14 cellular contexts compared by ENCODE assay signal in the genomic region with DNA sequence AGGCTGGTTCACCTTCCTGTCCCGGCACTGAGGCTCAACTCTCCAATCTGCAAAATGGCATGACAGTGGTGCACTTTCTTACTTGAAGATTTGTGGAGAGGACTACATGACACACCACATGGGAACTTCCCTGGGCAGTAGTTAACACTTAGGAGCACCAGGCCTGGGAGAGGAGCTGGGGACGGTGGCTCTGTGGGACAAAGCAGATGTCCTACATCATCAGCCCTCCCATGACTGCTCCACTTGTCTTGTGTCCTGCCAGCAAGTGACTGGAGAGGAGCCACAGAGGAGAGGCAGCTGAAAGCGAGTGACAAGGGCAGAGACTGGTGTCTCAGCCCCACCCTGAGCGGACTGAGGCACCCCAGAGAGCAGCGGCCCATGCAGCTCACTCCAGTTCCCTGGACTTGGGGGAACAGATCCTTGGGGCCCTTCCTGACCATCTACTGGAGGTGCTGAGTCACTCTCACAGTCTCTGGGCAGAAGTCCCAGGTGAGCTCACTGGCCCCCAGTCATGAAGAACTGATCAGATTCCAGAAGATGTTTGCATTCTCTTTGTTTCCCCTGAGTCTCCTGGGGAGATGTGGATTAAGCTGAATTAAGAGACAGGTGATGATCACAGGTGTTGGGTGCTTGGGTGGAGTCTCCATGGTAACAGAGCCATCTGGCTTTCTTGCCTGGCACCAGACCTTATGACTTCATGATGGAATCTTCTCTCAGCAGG. TPM values are rescaled to one million over a fixed set of nuclear protein-coding genes. Genes with fewer than 3 reads are reported as not detected.
DNase-seq lines count a peak whose midpoint lies in the region; ATAC-seq and TF ChIP-seq lines count a peak whose summit lies in the region.
"Had no signal": no experiment of that assay in that cellular context is flagged by ENCODE, and none has a peak within 500 bp of the region (broad histone marks: within the 10 kb centered on the region; RNA-seq: fewer than 3 reads in every experiment).

No MANE protein-coding gene starts in this region.

- peak overlapping the region; percentile 42 for H3K27ac Mint-ChIP-seq in activated naive CD4-positive, alpha-beta T cell treated with anti-CD3 and anti-CD28 coated beads, Interleukin-2, amount 10 ng/mL, durations not matched to agents 7 days and 5 days
- no peak overlapping the region for H3K27ac Mint-ChIP-seq in activated naive CD4-positive, alpha-beta T cell treated with anti-CD3 and anti-CD28 coated beads, Interleukin-2, amount 50 U/mL, for 72 hours
- no peak overlapping the region for H3K27ac Mint-ChIP-seq in WTC11
- H3K27ac Mint-ChIP-seq: IgD-negative memory B cell had no signal

- CTCF ChIA-PET in activated naive CD4-positive, alpha-beta T cell treated with anti-CD3 and anti-CD28 coated beads, Interleukin-2, amount 10 ng/mL, durations not matched to agents 7 days and 5 days (lab: Charles Lee): no interaction called here
- CTCF ChIA-PET in WTC11 (lab: Charles Lee): interaction anchor here (0.6 to 2.9 kb wide), 5 partner anchors 9 to 1754 kb away, joined by 4 to 13 read pairs (median 9); a partner anchor contains a TSS

- ATAC-seq in activated naive CD4-positive, alpha-beta T cell treated with anti-CD3 and anti-CD28 coated beads, Interleukin-2, amount 50 U/mL, for 72 hours: no peak
- ATAC-seq in WTC11 (peak; percentile 80), HG03159 (IDR thresholded peaks at IDR 0.05; ENCODE audit: unreplicated experiment) (no peak)
- ATAC-seq: SK-N-SH treated with all-trans-retinoic acid at 6 μM for 48 hours had no signal

- no peak for TF ChIP-seq CTCF in WTC11 (IDR thresholded peaks at IDR 0.05)

- H3K4me3 Mint-ChIP-seq in activated naive CD4-positive, alpha-beta T cell treated with anti-CD3 and anti-CD28 coated beads, Interleukin-2, amount 10 ng/mL, durations not matched to agents 7 days and 5 days: no peak overlapping the region
- no peak overlapping the region for H3K4me3 Mint-ChIP-seq in WTC11
- H3K4me3 Mint-ChIP-seq: IgD-negative memory B cell had no signal

- peaks cover 5% of the 10 kb centered on the region for H3K27me3 Mint-ChIP-seq in activated naive CD4-positive, alpha-beta T cell treated with anti-CD3 and anti-CD28 coated beads, Interleukin-2, amount 10 ng/mL, durations not matched to agents 7 days and 5 days
- peaks cover 2% of the 10 kb centered on the region; the same call in 1 of the 2 replicates for H3K27me3 Mint-ChIP-seq in WTC11 (ENCODE audit: low read depth)

- no peak for DNase-seq in activated naive CD4-positive, alpha-beta T cell treated with anti-CD3 and anti-CD28 coated beads, Interleukin-2, amount 10 ng/mL, durations not matched to agents 7 days and 5 days
- DNase-seq in activated naive CD4-positive, alpha-beta T cell treated with anti-CD3 and anti-CD28 coated beads, Interleukin-2, amount 50 U/mL, for 72 hours (ENCODE audit: low spot score in 2 of 2): no peak
- DNase-seq in NCI-H2081 treated with DMSO at 0.1 percent for 48 hours (lab: John Stamatoyannopoulos, UW) (peak; percentile 69), WTC11 (ENCODE audit: low spot score) (no peak), ureter (ENCODE audit: low spot score) (peak; percentile 30), retina (no peak), NCI-H1930 (lab: John Stamatoyannopoulos, UW) (no peak)
- DNase-seq: activated T-cell treated with anti-CD3 and anti-CD28 coated beads, Interleukin-2, amount 50 U/mL, for 1 hour; anterior cingulate cortex; uterus; WERI-Rb-1 had no signal

- no peaks in the 10 kb centered on the region for H3K4me1 Mint-ChIP-seq in activated naive CD4-positive, alpha-beta T cell treated with anti-CD3 and anti-CD28 coated beads, Interleukin-2, amount 10 ng/mL, durations not matched to agents 7 days and 5 days
- peaks cover 21% of the 10 kb centered on the region for H3K4me1 Mint-ChIP-seq in WTC11

- POLR2A ChIA-PET in WTC11 (lab: Charles Lee): interaction anchor here (0.7 kb wide), 1 partner anchor 11 kb away, joined by 4 read pairs; no protein-coding TSS in a partner anchor

- H3K9me3 Mint-ChIP-seq in activated naive CD4-positive, alpha-beta T cell treated with anti-CD3 and anti-CD28 coated beads, Interleukin-2, amount 10 ng/mL, durations not matched to agents 7 days and 5 days: no peaks in the 10 kb centered on the region
- no peaks in the 10 kb centered on the region for H3K9me3 Mint-ChIP-seq in activated naive CD4-positive, alpha-beta T cell treated with anti-CD3 and anti-CD28 coated beads, Interleukin-2, amount 50 U/mL, for 72 hours
- H3K9me3 Mint-ChIP-seq in WTC11: peaks cover 17% of the 10 kb centered on the region

- no peaks in the 10 kb centered on the region for H3K36me3 Mint-ChIP-seq in activated naive CD4-positive, alpha-beta T cell treated with anti-CD3 and anti-CD28 coated beads, Interleukin-2, amount 10 ng/mL, durations not matched to agents 7 days and 5 days
- H3K36me3 Mint-ChIP-seq in activated naive CD4-positive, alpha-beta T cell treated with anti-CD3 and anti-CD28 coated beads, Interleukin-2, amount 50 U/mL, for 72 hours: no peaks in the 10 kb centered on the region
- H3K36me3 Mint-ChIP-seq in WTC11: no peaks in the 10 kb centered on the region
- H3K36me3 Mint-ChIP-seq: IgD-negative memory B cell had no signal

TF ChIP-seq in WTC11, 78 proteins besides CTCF, POLR2A, EP300 and RAD21:
- TF ChIP-seq, protein P1, sequence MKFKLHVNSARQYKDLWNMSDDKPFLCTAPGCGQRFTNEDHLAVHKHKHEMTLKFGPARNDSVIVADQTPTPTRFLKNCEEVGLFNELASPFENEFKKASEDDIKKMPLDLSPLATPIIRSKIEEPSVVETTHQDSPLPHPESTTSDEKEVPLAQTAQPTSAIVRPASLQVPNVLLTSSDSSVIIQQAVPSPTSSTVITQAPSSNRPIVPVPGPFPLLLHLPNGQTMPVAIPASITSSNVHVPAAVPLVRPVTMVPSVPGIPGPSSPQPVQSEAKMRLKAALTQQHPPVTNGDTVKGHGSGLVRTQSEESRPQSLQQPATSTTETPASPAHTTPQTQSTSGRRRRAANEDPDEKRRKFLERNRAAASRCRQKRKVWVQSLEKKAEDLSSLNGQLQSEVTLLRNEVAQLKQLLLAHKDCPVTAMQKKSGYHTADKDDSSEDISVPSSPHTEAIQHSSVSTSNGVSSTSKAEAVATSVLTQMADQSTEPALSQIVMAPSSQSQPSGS (CRISPR knock-in tag; IDR thresholded peaks at IDR 0.05; ENCODE audit: borderline replicate concordance, low read depth): no peak
- TF ChIP-seq ZNF423 (CRISPR knock-in tag; IDR thresholded peaks at IDR 0.05) (peak; percentile 79), NFE2L1 (CRISPR knock-in tag; IDR thresholded peaks at IDR 0.05) (peak; percentile 78; the same call in 1 of the 2 replicates)

RNA-seq across cellular contexts. Expression of a gene that starts 13.2 kb away (rescaled TPM):
- total RNA-seq in activated naive CD4-positive, alpha-beta T cell treated with anti-CD3 and anti-CD28 coated beads, Interleukin-2, amount 50 U/mL, for 72 hours: not detected
- 0.76 to 1.1 TPM (median 1.1 TPM) in 3 replicates for total RNA-seq in WTC11 (2021)
- total RNA-seq in ureter: not detected

Comparison
In these comparisons a context has a peak if more than half of its experiments do, and no peak if none do; other contexts are left out.
1. DNase-seq: peak in NCI-H2081 treated with DMSO at 0.1 percent for 48 hours (single experiment) and ureter (single experiment); none in activated naive CD4-positive, alpha-beta T cell treated with anti-CD3 and anti-CD28 coated beads, Interleukin-2, amount 10 ng/mL, durations not matched to agents 7 days and 5 days (single experiment), activated naive CD4-positive, alpha-beta T cell treated with anti-CD3 and anti-CD28 coated beads, Interleukin-2, amount 50 U/mL, for 72 hours (0 of 2), WTC11 (single experiment), retina (single experiment) and NCI-H1930 (0 of 2).